In the genomic region with DNA sequence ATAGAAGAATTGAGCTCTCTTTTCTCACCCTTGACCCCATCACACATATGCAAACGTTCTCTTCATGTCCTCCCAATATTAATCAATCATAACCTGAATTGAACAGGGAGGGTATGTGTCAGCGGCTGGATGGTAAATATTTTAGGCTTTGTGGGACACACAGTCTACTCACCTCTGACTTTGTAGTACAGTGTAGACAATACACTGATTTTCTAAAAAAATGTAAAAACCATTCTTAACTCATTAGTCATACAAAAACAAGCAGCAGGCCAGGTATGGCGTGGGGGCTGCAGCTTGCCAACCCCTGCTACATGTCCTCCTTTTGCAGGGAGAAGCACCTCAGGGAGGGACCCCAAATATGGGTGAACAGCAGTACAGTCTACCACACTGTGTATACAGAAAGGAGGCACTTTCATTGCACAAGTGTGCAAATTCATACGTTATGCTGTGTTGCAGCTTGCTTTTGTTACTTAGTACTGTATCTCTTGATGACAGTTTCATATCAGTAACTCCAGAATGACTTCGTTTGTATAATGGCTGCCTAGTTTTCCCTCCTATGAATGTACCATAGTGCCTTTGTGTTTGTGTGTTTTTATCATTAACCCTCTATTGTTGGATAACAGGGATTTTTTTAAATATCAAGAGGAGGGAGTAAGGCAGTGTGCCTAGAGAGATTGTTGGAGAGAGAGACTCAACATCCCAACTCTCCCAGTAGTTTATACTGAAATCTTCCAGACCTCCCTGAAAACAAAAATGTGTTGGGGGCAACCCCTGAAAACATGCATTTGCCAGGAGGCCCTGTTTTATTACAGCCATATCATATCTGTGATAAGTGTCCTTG, we compare ENCODE assay signal across 1 cellular context.
TF ChIP-seq lines count a peak whose summit lies in the region.

No MANE protein-coding gene starts in this region.

TF ChIP-seq in GM23338, 12 proteins besides CTCF, POLR2A, EP300 and RAD21 (continued from another document):
- TF ChIP-seq, protein P1, sequence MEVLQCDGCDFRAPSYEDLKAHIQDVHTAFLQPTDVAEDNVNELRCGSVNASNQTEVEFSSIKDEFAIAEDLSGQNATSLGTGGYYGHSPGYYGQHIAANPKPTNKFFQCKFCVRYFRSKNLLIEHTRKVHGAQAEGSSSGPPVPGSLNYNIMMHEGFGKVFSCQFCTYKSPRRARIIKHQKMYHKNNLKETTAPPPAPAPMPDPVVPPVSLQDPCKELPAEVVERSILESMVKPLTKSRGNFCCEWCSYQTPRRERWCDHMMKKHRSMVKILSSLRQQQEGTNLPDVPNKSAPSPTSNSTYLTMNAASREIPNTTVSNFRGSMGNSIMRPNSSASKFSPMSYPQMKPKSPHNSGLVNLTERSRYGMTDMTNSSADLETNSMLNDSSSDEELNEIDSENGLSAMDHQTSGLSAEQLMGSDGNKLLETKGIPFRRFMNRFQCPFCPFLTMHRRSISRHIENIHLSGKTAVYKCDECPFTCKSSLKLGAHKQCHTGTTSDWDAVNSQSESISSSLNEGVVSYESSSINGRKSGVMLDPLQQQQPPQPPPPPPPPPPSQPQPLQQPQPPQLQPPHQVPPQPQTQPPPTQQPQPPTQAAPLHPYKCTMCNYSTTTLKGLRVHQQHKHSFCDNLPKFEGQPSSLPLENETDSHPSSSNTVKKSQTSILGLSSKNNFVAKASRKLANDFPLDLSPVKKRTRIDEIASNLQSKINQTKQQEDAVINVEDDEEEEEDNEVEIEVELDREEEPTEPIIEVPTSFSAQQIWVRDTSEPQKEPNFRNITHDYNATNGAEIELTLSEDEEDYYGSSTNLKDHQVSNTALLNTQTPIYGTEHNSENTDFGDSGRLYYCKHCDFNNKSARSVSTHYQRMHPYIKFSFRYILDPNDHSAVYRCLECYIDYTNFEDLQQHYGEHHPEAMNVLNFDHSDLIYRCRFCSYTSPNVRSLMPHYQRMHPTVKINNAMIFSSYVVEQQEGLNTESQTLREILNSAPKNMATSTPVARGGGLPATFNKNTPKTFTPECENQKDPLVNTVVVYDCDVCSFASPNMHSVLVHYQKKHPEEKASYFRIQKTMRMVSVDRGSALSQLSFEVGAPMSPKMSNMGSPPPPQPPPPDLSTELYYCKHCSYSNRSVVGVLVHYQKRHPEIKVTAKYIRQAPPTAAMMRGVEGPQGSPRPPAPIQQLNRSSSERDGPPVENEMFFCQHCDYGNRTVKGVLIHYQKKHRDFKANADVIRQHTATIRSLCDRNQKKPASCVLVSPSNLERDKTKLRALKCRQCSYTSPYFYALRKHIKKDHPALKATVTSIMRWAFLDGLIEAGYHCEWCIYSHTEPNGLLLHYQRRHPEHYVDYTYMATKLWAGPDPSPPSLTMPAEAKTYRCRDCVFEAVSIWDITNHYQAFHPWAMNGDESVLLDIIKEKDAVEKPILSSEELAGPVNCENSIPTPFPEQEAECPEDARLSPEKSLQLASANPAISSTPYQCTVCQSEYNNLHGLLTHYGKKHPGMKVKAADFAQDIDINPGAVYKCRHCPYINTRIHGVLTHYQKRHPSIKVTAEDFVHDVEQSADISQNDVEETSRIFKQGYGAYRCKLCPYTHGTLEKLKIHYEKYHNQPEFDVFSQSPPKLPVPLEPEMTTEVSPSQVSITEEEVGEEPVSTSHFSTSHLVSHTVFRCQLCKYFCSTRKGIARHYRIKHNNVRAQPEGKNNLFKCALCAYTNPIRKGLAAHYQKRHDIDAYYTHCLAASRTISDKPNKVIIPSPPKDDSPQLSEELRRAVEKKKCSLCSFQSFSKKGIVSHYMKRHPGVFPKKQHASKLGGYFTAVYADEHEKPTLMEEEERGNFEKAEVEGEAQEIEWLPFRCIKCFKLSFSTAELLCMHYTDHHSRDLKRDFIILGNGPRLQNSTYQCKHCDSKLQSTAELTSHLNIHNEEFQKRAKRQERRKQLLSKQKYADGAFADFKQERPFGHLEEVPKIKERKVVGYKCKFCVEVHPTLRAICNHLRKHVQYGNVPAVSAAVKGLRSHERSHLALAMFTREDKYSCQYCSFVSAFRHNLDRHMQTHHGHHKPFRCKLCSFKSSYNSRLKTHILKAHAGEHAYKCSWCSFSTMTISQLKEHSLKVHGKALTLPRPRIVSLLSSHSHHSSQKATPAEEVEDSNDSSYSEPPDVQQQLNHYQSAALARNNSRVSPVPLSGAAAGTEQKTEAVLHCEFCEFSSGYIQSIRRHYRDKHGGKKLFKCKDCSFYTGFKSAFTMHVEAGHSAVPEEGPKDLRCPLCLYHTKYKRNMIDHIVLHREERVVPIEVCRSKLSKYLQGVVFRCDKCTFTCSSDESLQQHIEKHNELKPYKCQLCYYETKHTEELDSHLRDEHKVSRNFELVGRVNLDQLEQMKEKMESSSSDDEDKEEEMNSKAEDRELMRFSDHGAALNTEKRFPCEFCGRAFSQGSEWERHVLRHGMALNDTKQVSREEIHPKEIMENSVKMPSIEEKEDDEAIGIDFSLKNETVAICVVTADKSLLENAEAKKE (CRISPR knock-in tag; IDR thresholded peaks at IDR 0.05): no peak
- TF ChIP-seq NANOG (IDR thresholded peaks at IDR 0.05; ENCODE audit: borderline replicate concordance) (no peak), EZH2phosphoT487 (IDR thresholded peaks at IDR 0.05; ENCODE audit: unreplicated experiment) (no peak)
